In genomic region chr1:11879311-11880180, GRCh38 we compare ENCODE assay signal across 2 cellular contexts.
TF ChIP-seq lines count a peak whose summit lies in the region.

No MANE protein-coding gene starts in this region.

TF ChIP-seq in HepG2, 621 proteins besides CTCF, POLR2A, EP300 and RAD21:
- TF ChIP-seq BORCS8-MEF2B (CRISPR knock-in tag; IDR thresholded peaks at IDR 0.05), result no peak
- no peak for TF ChIP-seq ZNF280D (CRISPR knock-in tag; IDR thresholded peaks at IDR 0.05)
- TF ChIP-seq LCORL (IDR thresholded peaks at IDR 0.05), result no peak
- no peak for TF ChIP-seq LCORL (CRISPR knock-in tag; IDR thresholded peaks at IDR 0.05)
- TF ChIP-seq ZNF687 (CRISPR knock-in tag; IDR thresholded peaks at IDR 0.05), result peak; percentile 37
- no peak for TF ChIP-seq HDAC1 (CRISPR knock-in tag; IDR thresholded peaks at IDR 0.05)
- TF ChIP-seq ZNF263 (CRISPR knock-in tag; IDR thresholded peaks at IDR 0.05), result peak; percentile 60
- TF ChIP-seq SNAPC2 (CRISPR knock-in tag; IDR thresholded peaks at IDR 0.05), result no peak
TF ChIP-seq in HepG2: peak in this region for 2.

TF ChIP-seq in H1, 55 proteins besides CTCF, POLR2A, EP300 and RAD21:
- TF ChIP-seq GABPA (IDR thresholded peaks at IDR 0.05; ENCODE audit: borderline replicate concordance, insufficient read depth, low read length) (no peak), BACH1 (IDR thresholded peaks at IDR 0.05; ENCODE audit: low read length) (no peak), SRF (IDR thresholded peaks at IDR 0.05; ENCODE audit: low read depth, low read length) (no peak), FOSL1 (IDR thresholded peaks at IDR 0.05; ENCODE audit: insufficient read depth, low read depth, low read length) (no peak)
